10 cellular contexts compared by ENCODE assay signal in genomic region chr9:21688108-21689102, GRCh38.
DNase-seq lines count a peak whose midpoint lies in the region; ATAC-seq and TF ChIP-seq lines count a peak whose summit lies in the region.
"Had no signal": no experiment of that assay in that cellular context is flagged by ENCODE, and none has a peak within 500 bp of the region (broad histone marks: within the 10 kb centered on the region; RNA-seq: fewer than 3 reads in every experiment).

No MANE protein-coding gene starts in this region.

- H3K27me3 Mint-ChIP-seq in activated naive CD4-positive, alpha-beta T cell treated with anti-CD3 and anti-CD28 coated beads, Interleukin-2, amount 50 U/mL, for 24 hours, result no peaks in the 10 kb centered on the region
- H3K27me3 Mint-ChIP-seq in activated naive CD4-positive, alpha-beta T cell treated with anti-CD3 and anti-CD28 coated beads, Interleukin-2, amount 10 ng/mL, durations not matched to agents 7 days and 5 days, result no peaks in the 10 kb centered on the region
- H3K27me3 Mint-ChIP-seq in activated CD8-positive, alpha-beta T cell treated with anti-CD3 and anti-CD28 coated beads, Interleukin-2, amount 10 ng/mL, durations not matched to agents 7 days and 5 days (ENCODE audit: low read depth), result no peaks in the 10 kb centered on the region
- H3K27me3 Mint-ChIP-seq: CD4-positive, CD25-positive, alpha-beta regulatory T cell had no signal

- H3K4me3 ChIP-seq in gastroesophageal sphincter, result peak overlapping the region in 1 of 2 donors; percentile 5
- H3K4me3 ChIP-seq in suprapubic skin, result peak overlapping the region; percentile 23
- H3K4me3 ChIP-seq: Peyer's patch had no signal

- no peaks in the 10 kb centered on the region for H3K36me3 ChIP-seq in gastroesophageal sphincter
- H3K36me3 ChIP-seq in suprapubic skin, result no peaks in the 10 kb centered on the region
- H3K36me3 ChIP-seq: Peyer's patch had no signal

- CTCF ChIA-PET in activated naive CD4-positive, alpha-beta T cell treated with anti-CD3 and anti-CD28 coated beads, Interleukin-2, amount 10 ng/mL, durations not matched to agents 7 days and 5 days (lab: Charles Lee), result interaction anchor here (1.0 kb wide), 1 partner anchor 223 kb away, joined by 4 read pairs; no protein-coding TSS in a partner anchor
- CTCF ChIA-PET in activated CD8-positive, alpha-beta T cell treated with anti-CD3 and anti-CD28 coated beads, Interleukin-2, amount 10 ng/mL, durations not matched to agents 7 days and 5 days (lab: Charles Lee), result interaction anchor here (1.2 to 2.4 kb wide), 2 partner anchors 14 to 20 kb away, joined by 4 to 13 read pairs; no protein-coding TSS in a partner anchor

- peak overlapping the region; percentile 45 for H3K4me3 Mint-ChIP-seq in activated naive CD4-positive, alpha-beta T cell treated with anti-CD3 and anti-CD28 coated beads, Interleukin-2, amount 50 U/mL, for 24 hours
- H3K4me3 Mint-ChIP-seq in activated naive CD4-positive, alpha-beta T cell treated with anti-CD3 and anti-CD28 coated beads, Interleukin-2, amount 10 ng/mL, durations not matched to agents 7 days and 5 days, result no peak overlapping the region
- H3K4me3 Mint-ChIP-seq in activated CD8-positive, alpha-beta T cell treated with anti-CD3 and anti-CD28 coated beads, Interleukin-2, amount 10 ng/mL, durations not matched to agents 7 days and 5 days, result peak overlapping the region; percentile 30
- H3K4me3 Mint-ChIP-seq: CD4-positive, CD25-positive, alpha-beta regulatory T cell had no signal

- POLR2A ChIA-PET in activated CD8-positive, alpha-beta T cell treated with anti-CD3 and anti-CD28 coated beads, Interleukin-2, amount 10 ng/mL, durations not matched to agents 7 days and 5 days (lab: Charles Lee), result no interaction called here

- TF ChIP-seq POLR2A in gastroesophageal sphincter (IDR thresholded peaks at IDR 0.05) (no peak), suprapubic skin (IDR thresholded peaks at IDR 0.05) (no peak)

- peaks cover 2% of the 10 kb centered on the region for H3K36me3 Mint-ChIP-seq in activated naive CD4-positive, alpha-beta T cell treated with anti-CD3 and anti-CD28 coated beads, Interleukin-2, amount 50 U/mL, for 24 hours
- H3K36me3 Mint-ChIP-seq in activated naive CD4-positive, alpha-beta T cell treated with anti-CD3 and anti-CD28 coated beads, Interleukin-2, amount 10 ng/mL, durations not matched to agents 7 days and 5 days, result no peaks in the 10 kb centered on the region
- no peaks in the 10 kb centered on the region for H3K36me3 Mint-ChIP-seq in activated CD8-positive, alpha-beta T cell treated with anti-CD3 and anti-CD28 coated beads, Interleukin-2, amount 10 ng/mL, durations not matched to agents 7 days and 5 days (ENCODE audit: low read depth)
- H3K36me3 Mint-ChIP-seq: CD4-positive, CD25-positive, alpha-beta regulatory T cell had no signal

- H3K9me3 Mint-ChIP-seq in activated naive CD4-positive, alpha-beta T cell treated with anti-CD3 and anti-CD28 coated beads, Interleukin-2, amount 50 U/mL, for 24 hours, result no peaks in the 10 kb centered on the region
- H3K9me3 Mint-ChIP-seq in activated naive CD4-positive, alpha-beta T cell treated with anti-CD3 and anti-CD28 coated beads, Interleukin-2, amount 10 ng/mL, durations not matched to agents 7 days and 5 days, result no peaks in the 10 kb centered on the region
- no peaks in the 10 kb centered on the region for H3K9me3 Mint-ChIP-seq in activated CD8-positive, alpha-beta T cell treated with anti-CD3 and anti-CD28 coated beads, Interleukin-2, amount 10 ng/mL, durations not matched to agents 7 days and 5 days (ENCODE audit: insufficient read depth)

- H3K9me3 ChIP-seq in gastroesophageal sphincter (no peaks in the 10 kb centered on the region), suprapubic skin (no peaks in the 10 kb centered on the region)
- H3K9me3 ChIP-seq: Peyer's patch had no signal

- peak overlapping the region; percentile 96 for H3K27ac Mint-ChIP-seq in activated naive CD4-positive, alpha-beta T cell treated with anti-CD3 and anti-CD28 coated beads, Interleukin-2, amount 50 U/mL, for 24 hours
- H3K27ac Mint-ChIP-seq in activated naive CD4-positive, alpha-beta T cell treated with anti-CD3 and anti-CD28 coated beads, Interleukin-2, amount 10 ng/mL, durations not matched to agents 7 days and 5 days, result no peak overlapping the region
- H3K27ac Mint-ChIP-seq in activated CD8-positive, alpha-beta T cell treated with anti-CD3 and anti-CD28 coated beads, Interleukin-2, amount 10 ng/mL, durations not matched to agents 7 days and 5 days, result peak overlapping the region; percentile 65

- H3K4me1 ChIP-seq in gastroesophageal sphincter, result peaks cover 0 to 10% (median 0%) of the 10 kb centered on the region in 3 donors
- peaks cover 20% of the 10 kb centered on the region for H3K4me1 ChIP-seq in suprapubic skin

- no peaks in the 10 kb centered on the region for H3K27me3 ChIP-seq in gastroesophageal sphincter
- H3K27me3 ChIP-seq in suprapubic skin, result no peaks in the 10 kb centered on the region
- H3K27me3 ChIP-seq: Peyer's patch had no signal

- TF ChIP-seq EP300 in gastroesophageal sphincter (IDR thresholded peaks at IDR 0.05) (no peak), suprapubic skin (IDR thresholded peaks at IDR 0.05) (no peak)

- no peak for ATAC-seq in activated CD8-positive, alpha-beta T cell treated with anti-CD3 and anti-CD28 coated beads, Interleukin-2, amount 10 ng/mL, durations not matched to agents 7 days and 5 days
- ATAC-seq in gastroesophageal sphincter (peak; percentile 34), GM19035 (IDR thresholded peaks at IDR 0.05; ENCODE audit: unreplicated experiment) (no peak), GM19463 (IDR thresholded peaks at IDR 0.05; ENCODE audit: unreplicated experiment) (no peak)

- 58 to 59% methylated on average over 8 of the region's 8 CpGs for WGBS in gastroesophageal sphincter (ENCODE audit: low coverage in 1 of 2), 2 donors
- 65% methylated on average over 8 of the region's 8 CpGs for WGBS in suprapubic skin

- H3K4me1 Mint-ChIP-seq in activated naive CD4-positive, alpha-beta T cell treated with anti-CD3 and anti-CD28 coated beads, Interleukin-2, amount 50 U/mL, for 24 hours, result peaks cover 85% of the 10 kb centered on the region
- peaks cover 14% of the 10 kb centered on the region for H3K4me1 Mint-ChIP-seq in activated naive CD4-positive, alpha-beta T cell treated with anti-CD3 and anti-CD28 coated beads, Interleukin-2, amount 10 ng/mL, durations not matched to agents 7 days and 5 days
- H3K4me1 Mint-ChIP-seq in activated CD8-positive, alpha-beta T cell treated with anti-CD3 and anti-CD28 coated beads, Interleukin-2, amount 10 ng/mL, durations not matched to agents 7 days and 5 days (ENCODE audit: low read depth), result peaks cover 23% of the 10 kb centered on the region
- H3K4me1 Mint-ChIP-seq: CD4-positive, CD25-positive, alpha-beta regulatory T cell had no signal

- H3K27ac ChIP-seq in gastroesophageal sphincter (no peak overlapping the region), suprapubic skin (peak overlapping the region; percentile 31)
- H3K27ac ChIP-seq: Peyer's patch had no signal

- TF ChIP-seq CTCF in gastroesophageal sphincter (IDR thresholded peaks at IDR 0.05) (no peak), suprapubic skin (IDR thresholded peaks at IDR 0.05) (no peak), GM13976 (IDR thresholded peaks at IDR 0.05; ENCODE audit: borderline replicate concordance, control extremely low read depth, extremely low read depth, insufficient read depth, missing control alignments) (no peak)

- in situ Hi-C loops in GM13976 (cut with MboI; ENCODE audit: low sequenced_read_pairs, unreplicated experiment), result no loop called here

- no peak for DNase-seq in activated naive CD4-positive, alpha-beta T cell treated with anti-CD3 and anti-CD28 coated beads, Interleukin-2, amount 10 ng/mL, durations not matched to agents 7 days and 5 days
- DNase-seq in activated CD8-positive, alpha-beta T cell treated with anti-CD3 and anti-CD28 coated beads, Interleukin-2, amount 10 ng/mL, durations not matched to agents 7 days and 5 days, result no peak
- DNase-seq in suprapubic skin (ENCODE audit: low spot score in 2 of 2) (peak in 1 of 2 donors; percentile 64), GM13976 (ENCODE audit: low spot score) (no peak)
- DNase-seq: CD4-positive, CD25-positive, alpha-beta regulatory T cell had no signal
